17 cellular contexts compared by ENCODE assay signal in genomic region chr2:237304763-237305514, GRCh38.
A peak's percentile ranks its signal among the peaks of the same experiment; 100 is the strongest.
DNase-seq lines count a peak whose midpoint lies in the region; ATAC-seq, FAIRE-seq and TF ChIP-seq lines count a peak whose summit lies in the region.
"Had no signal": no experiment of that assay in that cellular context is flagged by ENCODE, and none has a peak within 500 bp of the region (broad histone marks: within the 10 kb centered on the region; RNA-seq: fewer than 3 reads in every experiment).

No MANE protein-coding gene starts in this region.

- peak; percentile 78 for DNase-seq in GM03348 (ENCODE audit: low spot score)
- DNase-seq in RCC 7860 (ENCODE audit: low spot score) = peak; percentile 86
- DNase-seq in epithelial cell of prostate (ENCODE audit: low read depth, low spot score) = peak; percentile 51
- DNase-seq in osteoblast (ENCODE audit: insufficient read length, low spot score, missing footprints) = peak; percentile 80
- no peak for DNase-seq in prostate gland (ENCODE audit: low spot score)
- DNase-seq in RPMI8226 = no peak
- DNase-seq in gastrocnemius medialis = no peak
- DNase-seq: activated CD4-positive, alpha-beta T cell treated with anti-CD3 and anti-CD28 coated beads, Interleukin-2, amount 10 ng/mL, durations not matched to agents 24 days and 14 days; activated gamma-delta T cell treated with Interleukin-2 at 50 U/mL for 16 hours; COR-L47; heart right ventricle; NCI-H2029 treated with DMSO at 0.1 percent for 48 hours; stimulated activated CD4-positive, alpha-beta T cell treated with anti-CD3 and anti-CD28 coated beads, Interleukin-4, amount 100 ng/mL, for 4 hours; T-helper 1 cell had no signal

- H2AFZ ChIP-seq in osteoblast (ENCODE audit: low read length) = no peak overlapping the region

- TF ChIP-seq CTCF in osteoblast (IDR thresholded peaks at IDR 0.05; ENCODE audit: extremely low read depth, low read depth, low read length) (no peak), prostate gland (IDR thresholded peaks at IDR 0.05) (no peak), gastrocnemius medialis (IDR thresholded peaks at IDR 0.05 in 4 of 5, conservative IDR thresholded peaks at IDR 0.05 in 1 of 5) (no peak)

- in situ Hi-C loops in gastrocnemius medialis (cut with MboI; ENCODE audit: low sequenced_read_pairs in 4 of 4) = no loop called here

- WGBS in prostate gland = 91% methylated on average over 2 of the region's 2 CpGs

- H3K27me3 ChIP-seq in osteoblast (ENCODE audit: insufficient read depth, low read length) = no peaks in the 10 kb centered on the region
- H3K27me3 ChIP-seq in prostate gland (replicated peaks; ENCODE audit: insufficient read depth) = no peaks in the 10 kb centered on the region
- H3K27me3 ChIP-seq in gastrocnemius medialis = no peaks in the 10 kb centered on the region
- H3K27me3 ChIP-seq: heart right ventricle had no signal

- H3K9me3 ChIP-seq in osteoblast (ENCODE audit: low read depth, low read length) (no peaks in the 10 kb centered on the region), prostate gland (no peaks in the 10 kb centered on the region), gastrocnemius medialis (no peaks in the 10 kb centered on the region)

- H3K36me3 ChIP-seq in osteoblast (ENCODE audit: insufficient read depth, low read length) (no peaks in the 10 kb centered on the region), prostate gland (no peaks in the 10 kb centered on the region), gastrocnemius medialis (no peaks in the 10 kb centered on the region)
- H3K36me3 ChIP-seq: heart right ventricle had no signal

- peak overlapping the region; percentile 23 for H3K4me2 ChIP-seq in osteoblast (ENCODE audit: insufficient read depth, low read length)
- H3K4me2 ChIP-seq: KMS-11 had no signal

- H3K4me3 ChIP-seq in osteoblast (ENCODE audit: insufficient read depth, low read length) (no peak overlapping the region), prostate gland (no peak overlapping the region), gastrocnemius medialis (no peak overlapping the region)
- H3K4me3 ChIP-seq: coronary artery, heart right ventricle had no signal

- FAIRE-seq in RCC 7860 (lab: Jason Lieb, UNC) = peak; percentile 93

- ATAC-seq in gastrocnemius medialis = no peak
- no peak for ATAC-seq in GM21529 (IDR thresholded peaks at IDR 0.05; ENCODE audit: unreplicated experiment)

- no peaks in the 10 kb centered on the region for H3K79me2 ChIP-seq in osteoblast (ENCODE audit: insufficient read depth, low read length)

- TF ChIP-seq POLR2A in prostate gland (IDR thresholded peaks at IDR 0.05) (no peak), gastrocnemius medialis (IDR thresholded peaks at IDR 0.05) (no peak)

- intact Hi-C loops in prostate gland (cut with DNase I) = no loop called here
- intact Hi-C loops in gastrocnemius medialis (cut with DNase I; ENCODE audit: low total_unique reads) = no loop called here

- H4K20me1 ChIP-seq in osteoblast (ENCODE audit: insufficient read depth, low read length) = no peaks in the 10 kb centered on the region

- H3K4me1 ChIP-seq in osteoblast (ENCODE audit: insufficient read depth, low read length) (peaks cover 46% of the 10 kb centered on the region), prostate gland (replicated peaks) (no peaks in the 10 kb centered on the region), gastrocnemius medialis (peaks cover 10 to 19% of the 10 kb centered on the region in 2 donors)

- H3K27ac ChIP-seq in epithelial cell of prostate (peak overlapping the region; percentile 24), osteoblast (ENCODE audit: low read depth, low read length) (peak overlapping the region; percentile 86), prostate gland (no peak overlapping the region), gastrocnemius medialis (no peak overlapping the region)
- H3K27ac ChIP-seq: coronary artery, KMS-11 had no signal

Comparison
In these comparisons a context has a peak if more than half of its experiments do, and no peak if none do; other contexts are left out.
1. DNase-seq: peak in GM03348 (single experiment), RCC 7860 (single experiment), epithelial cell of prostate (single experiment) and osteoblast (single experiment); none in prostate gland (single experiment), RPMI8226 (single experiment) and gastrocnemius medialis (0 of 2).
2. H3K27ac ChIP-seq: peak in epithelial cell of prostate (single experiment) and osteoblast (single experiment); none in prostate gland (0 of 2) and gastrocnemius medialis (0 of 4).